ENCODE assay signal across 10 cellular contexts in the genomic region with DNA sequence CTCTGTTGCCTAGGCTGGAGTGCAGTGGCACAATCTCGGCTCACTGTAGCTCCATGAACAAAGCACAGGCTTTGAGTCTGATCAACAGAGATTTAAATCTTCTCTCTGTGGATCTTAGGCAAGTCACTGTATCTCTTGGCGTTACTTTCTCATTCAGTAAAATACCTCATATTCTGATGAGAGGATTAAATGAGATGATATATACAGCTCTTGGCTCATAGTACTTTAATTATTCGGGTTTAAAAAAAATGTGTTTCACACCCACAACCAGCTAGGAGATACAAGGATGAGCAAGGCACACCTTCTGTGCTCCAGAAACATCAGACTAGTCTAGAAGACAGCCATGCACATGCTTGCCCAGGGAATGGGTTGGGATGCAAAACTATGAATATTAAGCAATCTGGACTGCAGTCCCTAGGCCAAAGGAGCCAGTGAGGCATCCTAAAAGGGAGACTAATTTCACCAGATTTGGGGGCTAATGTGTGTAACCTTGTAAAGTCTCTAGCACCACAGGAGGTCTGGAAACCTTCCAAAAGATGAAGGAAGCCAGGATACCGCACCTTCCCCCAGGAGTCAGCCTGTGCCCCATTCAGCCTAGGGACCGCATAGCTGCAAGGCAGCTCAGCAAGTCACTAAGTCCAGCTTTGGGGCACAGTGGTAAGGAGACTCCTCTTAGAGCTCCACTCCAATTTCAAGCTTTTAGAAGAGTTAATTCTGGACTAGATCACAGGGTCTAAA. TPM values are rescaled to one million over a fixed set of nuclear protein-coding genes. Genes with fewer than 3 reads are reported as not detected.
DNase-seq lines count a peak whose midpoint lies in the region; ATAC-seq and TF ChIP-seq lines count a peak whose summit lies in the region.
"Had no signal": no experiment of that assay in that cellular context is flagged by ENCODE, and none has a peak within 500 bp of the region (broad histone marks: within the 10 kb centered on the region; RNA-seq: fewer than 3 reads in every experiment).

No MANE protein-coding gene starts in this region.

- peak overlapping the region; percentile 90 for H3K4me3 Mint-ChIP-seq in activated T-helper 1 cell treated with anti-CD3 and anti-CD28 coated beads, Interleukin-12 subunit alpha, Interleukin-12 subunit beta, Interleukin-2, Interleukin-4 antibody, amounts not matched to agents 30 ng/mL and 10 ng/mL and 1 ng/mL, durations not matched to agents 14 hours and 24 hours and 36 hours
- no peak overlapping the region for H3K4me3 Mint-ChIP-seq in stimulated activated memory B cell treated with anti-CD40 and anti-IgM and Interleukin-4, amounts not matched to agents 10 μg/mL and 1 μg/mL and 100 μg/mL, for 72 hours

- H3K4me1 Mint-ChIP-seq in activated T-helper 1 cell treated with anti-CD3 and anti-CD28 coated beads, Interleukin-12 subunit alpha, Interleukin-12 subunit beta, Interleukin-2, Interleukin-4 antibody, amounts not matched to agents 30 ng/mL and 10 ng/mL and 1 ng/mL, durations not matched to agents 14 hours and 24 hours and 36 hours (ENCODE audit: low read depth), result peaks cover 42% of the 10 kb centered on the region
- H3K4me1 Mint-ChIP-seq in stimulated activated memory B cell treated with anti-CD40 and anti-IgM and Interleukin-4, amounts not matched to agents 10 μg/mL and 1 μg/mL and 100 μg/mL, for 72 hours, result peaks cover 29% of the 10 kb centered on the region

- H3K27me3 Mint-ChIP-seq in activated T-helper 1 cell treated with anti-CD3 and anti-CD28 coated beads, Interleukin-12 subunit alpha, Interleukin-12 subunit beta, Interleukin-2, Interleukin-4 antibody, amounts not matched to agents 30 ng/mL and 10 ng/mL and 1 ng/mL, durations not matched to agents 14 hours and 24 hours and 36 hours (ENCODE audit: insufficient read depth), result no peaks in the 10 kb centered on the region
- no peaks in the 10 kb centered on the region for H3K27me3 Mint-ChIP-seq in stimulated activated memory B cell treated with anti-CD40 and anti-IgM and Interleukin-4, amounts not matched to agents 10 μg/mL and 1 μg/mL and 100 μg/mL, for 72 hours

- no peak overlapping the region for H2AFZ ChIP-seq in hepatocyte

- H3K36me3 ChIP-seq in A673 (ENCODE audit: insufficient read depth, low read length, poor library complexity, severe bottlenecking) (peaks cover 4% of the 10 kb centered on the region), DOHH2 (ENCODE audit: control insufficient read depth, low read length) (peaks cover 27% of the 10 kb centered on the region), hepatocyte (replicated peaks; ENCODE audit: insufficient read depth, low read depth) (no peaks in the 10 kb centered on the region), prostate gland (no peaks in the 10 kb centered on the region)

- TF ChIP-seq CTCF in A673 (conservative IDR thresholded peaks at IDR 0.05; ENCODE audit: low read depth, low read length) (no peak), DOHH2 (IDR thresholded peaks at IDR 0.05; ENCODE audit: low read depth, low read length, poor library complexity, severe bottlenecking) (no peak), hepatocyte (IDR thresholded peaks at IDR 0.05; ENCODE audit: poor library complexity) (no peak), prostate gland (IDR thresholded peaks at IDR 0.05) (no peak)

- 81% methylated on average over 5 of the region's 5 CpGs for WGBS in hepatocyte (ENCODE audit: low lambda C conversion rate, missing lambda C conversion rate)
- WGBS in prostate gland, result 79% methylated on average over 5 of the region's 5 CpGs

- intact Hi-C loops in A673 (cut with micrococcal nuclease; ENCODE audit: unreplicated experiment), result no loop called here
- intact Hi-C loops in activated T-helper 1 cell treated with anti-CD3 and anti-CD28 coated beads, Interleukin-12 subunit alpha, Interleukin-12 subunit beta, Interleukin-2, Interleukin-4 antibody, amounts not matched to agents 30 ng/mL and 10 ng/mL and 1 ng/mL, durations not matched to agents 14 hours and 24 hours and 36 hours (cut with micrococcal nuclease), result no loop called here
- intact Hi-C loops in prostate gland (cut with DNase I), result no loop called here

- CTCF ChIA-PET in A673 (lab: Charles Lee), result interaction anchor here (0.6 kb wide), 1 partner anchor 175 kb away, joined by 4 read pairs; no protein-coding TSS in a partner anchor

- BruUV-seq in A673 (replicated peaks; lab: Mats Ljungman, UMichigan), result no TSS peak

- H3K79me2 ChIP-seq in DOHH2 (ENCODE audit: control insufficient read depth, low read length) (peaks cover 61% of the 10 kb centered on the region), hepatocyte (peaks cover 65% of the 10 kb centered on the region)

- no peak overlapping the region for H3K27ac ChIP-seq in A673 (ENCODE audit: low read depth, low read length, poor library complexity, severe bottlenecking)
- no peak overlapping the region for H3K27ac ChIP-seq in DOHH2 (ENCODE audit: low read depth, low read length)
- no peak overlapping the region for H3K27ac ChIP-seq in hepatocyte
- no peak overlapping the region for H3K27ac ChIP-seq in prostate gland

- H3K9me2 ChIP-seq in DOHH2 (replicated peaks; ENCODE audit: control insufficient read depth, low read length) (no peaks in the 10 kb centered on the region), hepatocyte (replicated peaks; ENCODE audit: insufficient read depth) (no peaks in the 10 kb centered on the region)

- no peaks in the 10 kb centered on the region for H3K9me3 Mint-ChIP-seq in activated T-helper 1 cell treated with anti-CD3 and anti-CD28 coated beads, Interleukin-12 subunit alpha, Interleukin-12 subunit beta, Interleukin-2, Interleukin-4 antibody, amounts not matched to agents 30 ng/mL and 10 ng/mL and 1 ng/mL, durations not matched to agents 14 hours and 24 hours and 36 hours
- H3K9me3 Mint-ChIP-seq in stimulated activated memory B cell treated with anti-CD40 and anti-IgM and Interleukin-4, amounts not matched to agents 10 μg/mL and 1 μg/mL and 100 μg/mL, for 72 hours, result no peaks in the 10 kb centered on the region

- H3K4me2 ChIP-seq in DOHH2 (ENCODE audit: low read length) (peak overlapping the region; percentile 82), hepatocyte (peak overlapping the region; percentile 73)

- ATAC-seq in stimulated activated memory B cell treated with anti-CD40 and anti-IgM and Interleukin-4, amounts not matched to agents 10 μg/mL and 1 μg/mL and 100 μg/mL, for 72 hours, result no peak
- ATAC-seq in HG03025 (IDR thresholded peaks at IDR 0.05; ENCODE audit: low FRiP score, unreplicated experiment) (no peak), GM21619 (IDR thresholded peaks at IDR 0.05; ENCODE audit: unreplicated experiment) (no peak)

- POLR2A ChIA-PET in A673 (lab: Charles Lee; ENCODE audit: low non-redundant PET), result no interaction called here

- H3K4me1 ChIP-seq in A673 (ENCODE audit: insufficient read depth, low read length, poor library complexity, severe bottlenecking), result peaks cover 13% of the 10 kb centered on the region
- peaks cover 23% of the 10 kb centered on the region for H3K4me1 ChIP-seq in DOHH2 (ENCODE audit: control insufficient read depth, low read length)
- peaks cover 14% of the 10 kb centered on the region for H3K4me1 ChIP-seq in hepatocyte (ENCODE audit: insufficient read depth)
- no peaks in the 10 kb centered on the region for H3K4me1 ChIP-seq in prostate gland (replicated peaks)

- peaks cover 6% of the 10 kb centered on the region for H3K36me3 Mint-ChIP-seq in activated T-helper 1 cell treated with anti-CD3 and anti-CD28 coated beads, Interleukin-12 subunit alpha, Interleukin-12 subunit beta, Interleukin-2, Interleukin-4 antibody, amounts not matched to agents 30 ng/mL and 10 ng/mL and 1 ng/mL, durations not matched to agents 14 hours and 24 hours and 36 hours (ENCODE audit: low read depth)
- H3K36me3 Mint-ChIP-seq in stimulated activated memory B cell treated with anti-CD40 and anti-IgM and Interleukin-4, amounts not matched to agents 10 μg/mL and 1 μg/mL and 100 μg/mL, for 72 hours, result no peaks in the 10 kb centered on the region

- peaks cover 11% of the 10 kb centered on the region; the same call in 1 of the 2 replicates for H4K20me1 ChIP-seq in DOHH2 (ENCODE audit: control insufficient read depth, insufficient read depth, low read depth, low read length)
- peaks cover 28% of the 10 kb centered on the region for H4K20me1 ChIP-seq in hepatocyte (ENCODE audit: insufficient read depth, poor library complexity, severe bottlenecking)

- no peak for TF ChIP-seq POLR2A in prostate gland (IDR thresholded peaks at IDR 0.05)

- no peaks in the 10 kb centered on the region for H3K27me3 ChIP-seq in A673 (replicated peaks; ENCODE audit: insufficient read depth, low read depth, low read length, poor library complexity)
- no peaks in the 10 kb centered on the region for H3K27me3 ChIP-seq in DOHH2 (ENCODE audit: control insufficient read depth, low read length)
- H3K27me3 ChIP-seq in hepatocyte, result no peaks in the 10 kb centered on the region
- H3K27me3 ChIP-seq in prostate gland (replicated peaks; ENCODE audit: insufficient read depth), result no peaks in the 10 kb centered on the region

- DNase-seq in A673 (ENCODE audit: low spot score), result peak; percentile 41
- DNase-seq in activated T-helper 1 cell treated with anti-CD3 and anti-CD28 coated beads, Interleukin-12 subunit alpha, Interleukin-12 subunit beta, Interleukin-2, Interleukin-4 antibody, amounts not matched to agents 30 ng/mL and 10 ng/mL and 1 ng/mL, durations not matched to agents 14 hours and 24 hours and 36 hours (ENCODE audit: low spot score), result no peak
- no peak for DNase-seq in hepatocyte (ENCODE audit: low spot score)
- no peak for DNase-seq in prostate gland (ENCODE audit: low spot score)
- DNase-seq: COR-L47, NCI-H146 had no signal

- H3K9me3 ChIP-seq in A673 (ENCODE audit: low read depth, low read length, poor library complexity, severe bottlenecking) (no peaks in the 10 kb centered on the region), DOHH2 (ENCODE audit: control insufficient read depth, insufficient read depth, low read length) (no peaks in the 10 kb centered on the region), hepatocyte (ENCODE audit: low read depth) (no peaks in the 10 kb centered on the region), prostate gland (no peaks in the 10 kb centered on the region)

- H3F3A ChIP-seq in DOHH2 (ENCODE audit: control insufficient read depth, insufficient read depth), result no peaks in the 10 kb centered on the region; the same call in 1 of the 2 replicates

- H3K27ac Mint-ChIP-seq in activated T-helper 1 cell treated with anti-CD3 and anti-CD28 coated beads, Interleukin-12 subunit alpha, Interleukin-12 subunit beta, Interleukin-2, Interleukin-4 antibody, amounts not matched to agents 30 ng/mL and 10 ng/mL and 1 ng/mL, durations not matched to agents 14 hours and 24 hours and 36 hours, result no peak overlapping the region
- H3K27ac Mint-ChIP-seq in stimulated activated memory B cell treated with anti-CD40 and anti-IgM and Interleukin-4, amounts not matched to agents 10 μg/mL and 1 μg/mL and 100 μg/mL, for 72 hours, result no peak overlapping the region

- peak overlapping the region; percentile 97 for H3K4me3 ChIP-seq in A673 (ENCODE audit: low read depth, low read length, poor library complexity, severe bottlenecking)
- peak overlapping the region; percentile 98; the same call in 1 of the 2 replicates for H3K4me3 ChIP-seq in DOHH2 (ENCODE audit: low read length)
- H3K4me3 ChIP-seq in hepatocyte, result no peak overlapping the region
- H3K4me3 ChIP-seq in prostate gland, result no peak overlapping the region

RNA-seq across cellular contexts. Expression of a gene that starts 2.5 kb away (rescaled TPM):
- total RNA-seq in A673 (2021) (48.4 and 52.9 TPM in 2 replicates), hepatocyte (42.0 and 49.0 TPM in 2 replicates), prostate gland (10 to 100 TPM; 43.9 to 46.6 TPM)
- 47.8 and 49.2 TPM in 2 replicates for total RNA-seq in activated T-helper 1 cell treated with anti-CD3 and anti-CD28 coated beads, Interleukin-12 subunit alpha, Interleukin-12 subunit beta, Interleukin-2, Interleukin-4 antibody, amounts not matched to agents 30 ng/mL and 10 ng/mL and 1 ng/mL, durations not matched to agents 14 hours and 24 hours and 36 hours
- polyA plus RNA-seq in hepatocyte, result 23.5 and 32.3 TPM in 2 replicates

RNA-seq across cellular contexts. Expression of a gene that starts 7.3 kb away (rescaled TPM):
- 104 and 105 TPM in 2 replicates for total RNA-seq in A673 (2021)
- 36.9 and 37.3 TPM in 2 replicates for total RNA-seq in activated T-helper 1 cell treated with anti-CD3 and anti-CD28 coated beads, Interleukin-12 subunit alpha, Interleukin-12 subunit beta, Interleukin-2, Interleukin-4 antibody, amounts not matched to agents 30 ng/mL and 10 ng/mL and 1 ng/mL, durations not matched to agents 14 hours and 24 hours and 36 hours
- 20.7 and 21.4 TPM in 2 replicates for total RNA-seq in hepatocyte
- polyA plus RNA-seq in hepatocyte, result 15.3 and 17.2 TPM in 2 replicates
- total RNA-seq in prostate gland, result 10 to 100 TPM; 11.3 to 22.2 TPM

RNA-seq across cellular contexts. Expression of a gene that starts 42.0 kb away (rescaled TPM):
- total RNA-seq in A673 (2021) (0.13 and 0.39 TPM in 2 replicates), hepatocyte (1.00 and 1.4 TPM in 2 replicates), prostate gland (1 to 10 TPM; 5.5 to 8.0 TPM)
- 0.07 and 0.21 TPM in 2 replicates for total RNA-seq in activated T-helper 1 cell treated with anti-CD3 and anti-CD28 coated beads, Interleukin-12 subunit alpha, Interleukin-12 subunit beta, Interleukin-2, Interleukin-4 antibody, amounts not matched to agents 30 ng/mL and 10 ng/mL and 1 ng/mL, durations not matched to agents 14 hours and 24 hours and 36 hours
- polyA plus RNA-seq in hepatocyte, result 0.34 and 1.4 TPM in 2 replicates

Comparison
In these comparisons a context has a peak if more than half of its experiments do, and no peak if none do; other contexts are left out.
1. H3K4me3 ChIP-seq: peak in A673 (single experiment) and DOHH2 (single experiment); none in hepatocyte (single experiment) and prostate gland (0 of 2).